16 cellular contexts compared by ENCODE assay signal in genomic region chr2:54585136-54585535, GRCh38.
DNase-seq lines count a peak whose midpoint lies in the region; ATAC-seq and TF ChIP-seq lines count a peak whose summit lies in the region.
"Had no signal": no experiment of that assay in that cellular context is flagged by ENCODE, and none has a peak within 500 bp of the region (broad histone marks: within the 10 kb centered on the region; RNA-seq: fewer than 3 reads in every experiment).

No MANE protein-coding gene starts in this region.

- no peaks in the 10 kb centered on the region for H3K9me3 ChIP-seq in CD4-positive, alpha-beta T cell (ENCODE audit: control insufficient read depth, low read length)
- no peaks in the 10 kb centered on the region for H3K9me3 ChIP-seq in mucosa of descending colon
- H3K9me3 ChIP-seq: breast epithelium, gastrocnemius medialis had no signal

- POLR2A ChIA-PET in CD4-positive, alpha-beta T cell (lab: Charles Lee), result interaction anchor here (1.0 to 3.9 kb wide), 8 partner anchors 9 to 26 kb away, joined by 3 to 25 read pairs (median 6); no protein-coding TSS in a partner anchor

- no peak for TF ChIP-seq CTCF in CD4-positive, alpha-beta T cell (IDR thresholded peaks at IDR 0.05)
- TF ChIP-seq CTCF in mucosa of descending colon (IDR thresholded peaks at IDR 0.05), result no peak

- H3K4me1 ChIP-seq in ACC112 (ENCODE audit: control insufficient read depth, insufficient read depth, low read length, unreplicated experiment) (peaks cover 48% of the 10 kb centered on the region), mucosa of descending colon (ENCODE audit: low read depth) (peaks cover 71% of the 10 kb centered on the region)

- no peak overlapping the region for H2AFZ ChIP-seq in ACC112 (ENCODE audit: low read length, unreplicated experiment)

- peak overlapping the region; percentile 96 for H3K27ac Mint-ChIP-seq in CD4-positive, alpha-beta T cell
- peak overlapping the region; percentile 84 to 89 for H3K27ac Mint-ChIP-seq in activated naive CD4-positive, alpha-beta T cell treated with anti-CD3 and anti-CD28 coated beads, Interleukin-2, amount 50 U/mL, for 72 hours

- H3K4me3 Mint-ChIP-seq in CD4-positive, alpha-beta T cell, result peak overlapping the region; percentile 74

- peaks cover 98% of the 10 kb centered on the region for H3K4me1 Mint-ChIP-seq in CD4-positive, alpha-beta T cell (ENCODE audit: low read depth)

- peaks cover 4% of the 10 kb centered on the region for H3K36me3 Mint-ChIP-seq in CD4-positive, alpha-beta T cell (ENCODE audit: low read depth)
- no peaks in the 10 kb centered on the region for H3K36me3 Mint-ChIP-seq in activated naive CD4-positive, alpha-beta T cell treated with anti-CD3 and anti-CD28 coated beads, Interleukin-2, amount 50 U/mL, for 72 hours

- peaks cover 7% of the 10 kb centered on the region; the same call in 1 of the 2 replicates for H3K36me3 ChIP-seq in ACC112 (ENCODE audit: insufficient read depth, low read length)
- no peaks in the 10 kb centered on the region for H3K36me3 ChIP-seq in mucosa of descending colon (ENCODE audit: low read depth)
- H3K36me3 ChIP-seq: breast epithelium, gastrocnemius medialis had no signal

- H3K79me2 ChIP-seq in ACC112 (ENCODE audit: control insufficient read depth, insufficient read depth, low read length, unreplicated experiment), result peaks cover 81% of the 10 kb centered on the region

- H3K4me3 ChIP-seq in ACC112 (ENCODE audit: low read depth, low read length) (peak overlapping the region; percentile 55; the same call in 1 of the 2 replicates), mucosa of descending colon (no peak overlapping the region)
- H3K4me3 ChIP-seq: breast epithelium, gastrocnemius medialis had no signal

- no peaks in the 10 kb centered on the region for H3K27me3 ChIP-seq in ACC112 (ENCODE audit: insufficient read depth, low read length)
- H3K27me3 ChIP-seq in CD4-positive, alpha-beta T cell (ENCODE audit: control insufficient read depth, insufficient read depth, low read length), result no peaks in the 10 kb centered on the region
- H3K27me3 ChIP-seq: breast epithelium, gastrocnemius medialis had no signal

- H3K9me3 Mint-ChIP-seq in CD4-positive, alpha-beta T cell, result no peaks in the 10 kb centered on the region
- H3K9me3 Mint-ChIP-seq in activated naive CD4-positive, alpha-beta T cell treated with anti-CD3 and anti-CD28 coated beads, Interleukin-2, amount 50 U/mL, for 72 hours, result no peaks in the 10 kb centered on the region

- intact Hi-C loops in CD4-positive, alpha-beta T cell (cut with DNase I, micrococcal nuclease), result no loop called here
- intact Hi-C loops in mucosa of descending colon (cut with DNase I, micrococcal nuclease), result no loop called here

- peak; percentile 16 for ATAC-seq in CD4-positive, alpha-beta T cell (ENCODE audit: poor library complexity)
- ATAC-seq in activated naive CD4-positive, alpha-beta T cell treated with anti-CD3 and anti-CD28 coated beads, Interleukin-2, amount 50 U/mL, for 72 hours, result peak; percentile 50 to 56
- ATAC-seq in mucosa of descending colon (peak; percentile 29), GM21423 (IDR thresholded peaks at IDR 0.05; ENCODE audit: unreplicated experiment) (no peak), HG03432 (IDR thresholded peaks at IDR 0.05; ENCODE audit: unreplicated experiment) (no peak)
- ATAC-seq: gastrocnemius medialis, right cardiac atrium had no signal

- CTCF ChIA-PET in CD4-positive, alpha-beta T cell (lab: Charles Lee), result interaction anchor here (1.2 kb wide), 1 partner anchor 62 kb away, joined by 5 read pairs; no protein-coding TSS in a partner anchor

- H3K27ac ChIP-seq in ACC112 (ENCODE audit: low read depth, low read length), result peak overlapping the region; percentile 75
- peak overlapping the region; percentile 24 for H3K27ac ChIP-seq in CD4-positive, alpha-beta T cell (ENCODE audit: low read depth, low read length)
- H3K27ac ChIP-seq: RWPE1 had no signal

- no peaks in the 10 kb centered on the region for H3K27me3 Mint-ChIP-seq in CD4-positive, alpha-beta T cell

- no peak for DNase-seq in CD4-positive, alpha-beta T cell
- DNase-seq in activated naive CD4-positive, alpha-beta T cell treated with anti-CD3 and anti-CD28 coated beads, Interleukin-2, amount 50 U/mL, for 72 hours (ENCODE audit: low spot score in 2 of 2), result no peak
- DNase-seq in mucosa of descending colon (no peak), RKO (ENCODE audit: low spot score) (no peak)
- DNase-seq: activated CD8-positive, alpha-beta memory T cell treated with anti-CD3 and anti-CD28 coated beads, Interleukin-2, amount 50 U/mL, for 4 hours; effector CD4-positive, alpha-beta T cell; gastrocnemius medialis; H7; NCI-H2029; NCI-H774; right cardiac atrium had no signal

Comparison
In these comparisons a context has a peak if more than half of its experiments do, and no peak if none do; other contexts are left out.
1. ATAC-seq: peak in CD4-positive, alpha-beta T cell (single experiment), activated naive CD4-positive, alpha-beta T cell treated with anti-CD3 and anti-CD28 coated beads, Interleukin-2, amount 50 U/mL, for 72 hours (2 of 2) and mucosa of descending colon (single experiment); none in GM21423 (single experiment) and HG03432 (single experiment).